In genomic region chr16:2034695-2035430, GRCh38 we compare ENCODE assay signal across 1 cellular context.
TF ChIP-seq lines count a peak whose summit lies in the region.

No MANE protein-coding gene starts in this region.

TF ChIP-seq in HepG2, 621 proteins besides CTCF, POLR2A, EP300 and RAD21 (continued from another document):
- TF ChIP-seq ZNF646 (CRISPR knock-in tag; IDR thresholded peaks at IDR 0.05) (no peak), DMAP1 (CRISPR knock-in tag; IDR thresholded peaks at IDR 0.05) (no peak), AGO2 (optimal IDR thresholded peaks at IDR 0.05; ENCODE audit: low read depth, low read length) (peak; percentile 73), HNRNPL (IDR thresholded peaks at IDR 0.05; ENCODE audit: low read depth, low read length) (peak; percentile 85), ZNF883 (CRISPR knock-in tag; IDR thresholded peaks at IDR 0.05; ENCODE audit: not compliant biosample characterization) (peak; percentile 17), ZNF205 (CRISPR knock-in tag; IDR thresholded peaks at IDR 0.05) (no peak), SSRP1 (CRISPR knock-in tag; IDR thresholded peaks at IDR 0.05) (peak; percentile 44; the same call in 1 of the 2 replicates), GZF1 (CRISPR knock-in tag; IDR thresholded peaks at IDR 0.05) (no peak), RBM39 (IDR thresholded peaks at IDR 0.05; ENCODE audit: low read depth, low read length, poor library complexity, severe bottlenecking) (peak; percentile 25), HHEX (CRISPR knock-in tag; IDR thresholded peaks at IDR 0.05) (no peak), ZNF430 (CRISPR knock-in tag; IDR thresholded peaks at IDR 0.05) (0 out of 2 replicates have a peak, but pooled peaks have one; percentile 2), UBTF (CRISPR knock-in tag; IDR thresholded peaks at IDR 0.05) (no peak), ZNF567 (CRISPR knock-in tag; IDR thresholded peaks at IDR 0.05; ENCODE audit: borderline replicate concordance) (no peak), TCF7L2 (IDR thresholded peaks at IDR 0.05; ENCODE audit: low read depth, low read length) (no peak), HNF4A (CRISPR knock-in tag; IDR thresholded peaks at IDR 0.05) (peak; percentile 49; the same call in 1 of the 2 replicates), PAX8 (CRISPR knock-in tag; IDR thresholded peaks at IDR 0.05; ENCODE audit: borderline replicate concordance) (no peak), FOXA3 (CRISPR knock-in tag; IDR thresholded peaks at IDR 0.05) (no peak), HNRNPK (IDR thresholded peaks at IDR 0.05; ENCODE audit: low read depth, low read length, poor library complexity, severe bottlenecking) (peak; percentile 14), SP5 (CRISPR knock-in tag; IDR thresholded peaks at IDR 0.05; ENCODE audit: borderline replicate concordance, low read depth) (0 out of 2 replicates have a peak, but pooled peaks have one; percentile 20), PTBP1 (IDR thresholded peaks at IDR 0.05; ENCODE audit: low read depth, low read length, poor library complexity, severe bottlenecking) (no peak), NRL (CRISPR knock-in tag; IDR thresholded peaks at IDR 0.05; ENCODE audit: borderline replicate concordance) (peak; percentile 5; the same call in 1 of the 2 replicates), MAFK (conservative IDR thresholded peaks at IDR 0.05 in 1 of 2, IDR thresholded peaks at IDR 0.05 in 1 of 2; ENCODE audit: low read length in 2 of 2) (no peak), ZMYM4 (CRISPR knock-in tag; IDR thresholded peaks at IDR 0.05) (no peak)
- TF ChIP-seq, protein P1, sequence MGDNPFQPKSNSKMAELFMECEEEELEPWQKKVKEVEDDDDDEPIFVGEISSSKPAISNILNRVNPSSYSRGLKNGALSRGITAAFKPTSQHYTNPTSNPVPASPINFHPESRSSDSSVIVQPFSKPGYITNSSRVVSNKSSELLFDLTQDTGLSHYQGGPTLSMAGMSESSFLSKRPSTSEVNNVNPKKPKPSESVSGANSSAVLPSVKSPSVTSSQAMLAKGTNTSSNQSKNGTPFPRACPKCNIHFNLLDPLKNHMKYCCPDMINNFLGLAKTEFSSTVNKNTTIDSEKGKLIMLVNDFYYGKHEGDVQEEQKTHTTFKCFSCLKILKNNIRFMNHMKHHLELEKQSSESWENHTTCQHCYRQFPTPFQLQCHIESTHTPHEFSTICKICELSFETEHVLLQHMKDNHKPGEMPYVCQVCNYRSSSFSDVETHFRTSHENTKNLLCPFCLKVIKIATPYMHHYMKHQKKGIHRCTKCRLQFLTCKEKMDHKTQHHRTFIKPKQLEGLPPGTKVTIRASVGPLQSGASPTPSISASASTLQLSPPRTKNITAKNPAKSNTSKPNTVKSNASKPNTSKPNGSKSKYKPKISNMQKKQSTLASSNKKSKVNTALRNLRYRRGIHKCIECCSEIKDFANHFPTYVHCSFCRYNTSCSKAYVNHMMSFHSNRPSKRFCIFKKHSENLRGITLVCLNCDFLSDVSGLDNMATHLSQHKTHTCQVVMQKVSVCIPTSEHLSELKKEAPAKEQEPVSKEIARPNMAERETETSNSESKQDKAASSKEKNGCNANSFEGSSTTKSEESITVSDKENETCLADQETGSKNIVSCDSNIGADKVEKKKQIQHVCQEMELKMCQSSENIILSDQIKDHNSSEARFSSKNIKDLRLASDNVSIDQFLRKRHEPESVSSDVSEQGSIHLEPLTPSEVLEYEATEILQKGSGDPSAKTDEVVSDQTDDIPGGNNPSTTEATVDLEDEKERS (CRISPR knock-in tag; IDR thresholded peaks at IDR 0.05), result 0 out of 2 replicates have a peak, but pooled peaks have one; percentile 2
- TF ChIP-seq, protein P2, sequence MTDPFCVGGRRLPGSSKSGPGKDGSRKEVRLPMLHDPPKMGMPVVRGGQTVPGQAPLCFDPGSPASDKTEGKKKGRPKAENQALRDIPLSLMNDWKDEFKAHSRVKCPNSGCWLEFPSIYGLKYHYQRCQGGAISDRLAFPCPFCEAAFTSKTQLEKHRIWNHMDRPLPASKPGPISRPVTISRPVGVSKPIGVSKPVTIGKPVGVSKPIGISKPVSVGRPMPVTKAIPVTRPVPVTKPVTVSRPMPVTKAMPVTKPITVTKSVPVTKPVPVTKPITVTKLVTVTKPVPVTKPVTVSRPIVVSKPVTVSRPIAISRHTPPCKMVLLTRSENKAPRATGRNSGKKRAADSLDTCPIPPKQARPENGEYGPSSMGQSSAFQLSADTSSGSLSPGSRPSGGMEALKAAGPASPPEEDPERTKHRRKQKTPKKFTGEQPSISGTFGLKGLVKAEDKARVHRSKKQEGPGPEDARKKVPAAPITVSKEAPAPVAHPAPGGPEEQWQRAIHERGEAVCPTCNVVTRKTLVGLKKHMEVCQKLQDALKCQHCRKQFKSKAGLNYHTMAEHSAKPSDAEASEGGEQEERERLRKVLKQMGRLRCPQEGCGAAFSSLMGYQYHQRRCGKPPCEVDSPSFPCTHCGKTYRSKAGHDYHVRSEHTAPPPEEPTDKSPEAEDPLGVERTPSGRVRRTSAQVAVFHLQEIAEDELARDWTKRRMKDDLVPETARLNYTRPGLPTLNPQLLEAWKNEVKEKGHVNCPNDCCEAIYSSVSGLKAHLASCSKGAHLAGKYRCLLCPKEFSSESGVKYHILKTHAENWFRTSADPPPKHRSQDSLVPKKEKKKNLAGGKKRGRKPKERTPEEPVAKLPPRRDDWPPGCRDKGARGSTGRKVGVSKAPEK (CRISPR knock-in tag; IDR thresholded peaks at IDR 0.05; ENCODE audit: borderline replicate concordance), result no peak
